In genomic region chr10:95295031-95295755, GRCh38 we compare ENCODE assay signal across 8 cellular contexts. TPM values are rescaled to one million over a fixed set of nuclear protein-coding genes. Genes with fewer than 3 reads are reported as not detected.
DNase-seq lines count a peak whose midpoint lies in the region; ATAC-seq and TF ChIP-seq lines count a peak whose summit lies in the region.

No MANE protein-coding gene starts in this region.

- H3K9me3 ChIP-seq in iPS DF 6.9 (ENCODE audit: control insufficient read depth, insufficient read depth, low read length): no peaks in the 10 kb centered on the region

- DNase-seq in CD14-positive monocyte (ENCODE audit: low spot score) (no peak), NCI-H345 treated with DMSO at 0.1 percent for 48 hours (lab: John Stamatoyannopoulos, UW; ENCODE audit: unreplicated experiment) (peak; percentile 69), activated gamma-delta T cell (lab: John Stamatoyannopoulos, UW) (peak; percentile 30), iPS DF 6.9 (ENCODE audit: low read depth, low spot score) (no peak), NCI-H226 (no peak)
- peak; percentile 14 for DNase-seq in stimulated activated CD4-positive, alpha-beta T cell treated with anti-CD3 and anti-CD28 coated beads, Interleukin-12 subunit alpha, Interleukin-12 subunit beta, amount 100 ng/mL, for 4 hours

- H3K36me3 ChIP-seq in iPS DF 6.9 (ENCODE audit: control insufficient read depth, insufficient read depth, low read length): no peaks in the 10 kb centered on the region

- peaks cover 0 to 6% (median 1%) of the 10 kb centered on the region in 7 donors for H3K9me3 Mint-ChIP-seq in CD14-positive monocyte

- H3K4me3 ChIP-seq in iPS DF 6.9 (ENCODE audit: low read length): peak overlapping the region; percentile 6; the same call in 1 of the 2 replicates

- H3K27me3 ChIP-seq in iPS DF 6.9 (ENCODE audit: control insufficient read depth, insufficient read depth, low read length): no peaks in the 10 kb centered on the region; the same call in none of the 2 replicates

- H3K27ac Mint-ChIP-seq in CD14-positive monocyte: peak overlapping the region in 1 of 7 donors; percentile 3

- H3K4me3 Mint-ChIP-seq in CD14-positive monocyte: peak overlapping the region; percentile 54 to 83

- intact Hi-C loops in CD14-positive monocyte (cut with micrococcal nuclease): no loop called here

- peaks cover 2 to 3% of the 10 kb centered on the region in 2 donors for H3K36me3 Mint-ChIP-seq in CD14-positive monocyte

- H3K4me1 Mint-ChIP-seq in CD14-positive monocyte: peaks cover 33% of the 10 kb centered on the region

- peaks cover 5% of the 10 kb centered on the region; the same call in 1 of the 2 replicates for H3K4me1 ChIP-seq in iPS DF 6.9 (ENCODE audit: control insufficient read depth, insufficient read depth, low read length)

- ATAC-seq in GM18909 (IDR thresholded peaks at IDR 0.05; ENCODE audit: poor library complexity, unreplicated experiment) (peak; percentile 84), HG03066 (IDR thresholded peaks at IDR 0.05; ENCODE audit: low read depth, unreplicated experiment) (peak; percentile 70)

- no peak overlapping the region for H3K27ac ChIP-seq in iPS DF 6.9 (ENCODE audit: low read length)

- no CpG with 5 or more reads among the region's 39 CpGs for WGBS in iPS DF 6.9 (ENCODE audit: insufficient coverage, insufficient read length)

- peaks cover 41 to 47% (median 46%) of the 10 kb centered on the region in 3 donors for H3K27me3 Mint-ChIP-seq in CD14-positive monocyte (ENCODE audit: low read depth in 3 of 3)

- no peak for TF ChIP-seq CTCF in CD14-positive monocyte (IDR thresholded peaks at IDR 0.05)

RNA-seq across cellular contexts. Expression of gene PDLIM1, which starts 4.4 kb away (rescaled TPM):
- polyA plus RNA-seq in CD14-positive monocyte: 1 to 10 TPM; 4.8 to 5.2 TPM

Comparison
In these comparisons a context has a peak if more than half of its experiments do, and no peak if none do; other contexts are left out.
1. DNase-seq: peak in NCI-H345 treated with DMSO at 0.1 percent for 48 hours (single experiment), activated gamma-delta T cell (single experiment) and stimulated activated CD4-positive, alpha-beta T cell treated with anti-CD3 and anti-CD28 coated beads, Interleukin-12 subunit alpha, Interleukin-12 subunit beta, amount 100 ng/mL, for 4 hours (single experiment); none in CD14-positive monocyte (single experiment), iPS DF 6.9 (single experiment) and NCI-H226 (single experiment).